In the genomic region with DNA sequence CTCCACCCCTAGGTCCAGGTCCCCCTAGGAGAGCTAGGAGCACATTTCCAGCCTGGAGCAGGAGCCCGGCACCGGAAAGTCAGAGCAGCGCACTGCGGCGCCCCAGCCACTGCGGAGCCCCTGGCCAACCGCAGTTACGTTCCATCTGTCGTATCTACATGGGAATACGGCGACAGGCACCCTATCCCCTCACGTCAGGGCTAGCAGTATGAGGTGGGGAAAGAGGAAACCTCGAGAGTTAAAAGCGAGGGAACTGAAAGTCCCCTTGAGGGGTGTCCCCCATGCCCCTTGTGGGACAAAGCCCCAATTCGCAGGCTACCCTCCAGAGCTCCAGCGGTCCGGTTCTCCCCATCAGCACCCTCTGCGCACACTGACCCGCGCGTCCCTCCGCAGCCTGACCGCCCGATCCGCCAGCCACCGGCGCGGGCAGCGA, we compare ENCODE assay signal across 8 cellular contexts. TPM values are rescaled to one million over a fixed set of nuclear protein-coding genes. Genes with fewer than 3 reads are reported as not detected.
A peak's percentile ranks its signal among the peaks of the same experiment; 100 is the strongest.
DNase-seq lines count a peak whose midpoint lies in the region; ATAC-seq, FAIRE-seq and TF ChIP-seq lines count a peak whose summit lies in the region.

No MANE protein-coding gene starts in this region.

- peak; percentile 16 for ATAC-seq in HG03520 (IDR thresholded peaks at IDR 0.05; ENCODE audit: unreplicated experiment)
- ATAC-seq in naive thymus-derived CD4-positive, alpha-beta T cell: peak; percentile 30

- peaks cover 14% of the 10 kb centered on the region for H3K4me1 Mint-ChIP-seq in activated CD4-positive, alpha-beta T cell treated with anti-CD3 and anti-CD28 coated beads, Interleukin-2, amount 10 ng/mL, durations not matched to agents 24 days and 14 days
- peaks cover 17% of the 10 kb centered on the region for H3K4me1 Mint-ChIP-seq in activated CD4-positive, alpha-beta T cell treated with anti-CD3 and anti-CD28 coated beads, Interleukin-2, amount 10 ng/mL, durations not matched to agents 7 days and 5 days
- peaks cover 10 to 18% (median 15%) of the 10 kb centered on the region in 7 donors for H3K4me1 Mint-ChIP-seq in naive thymus-derived CD4-positive, alpha-beta T cell

- peak overlapping the region; percentile 69 for H3K4me3 Mint-ChIP-seq in activated CD4-positive, alpha-beta T cell treated with anti-CD3 and anti-CD28 coated beads, Interleukin-2, amount 10 ng/mL, durations not matched to agents 24 days and 14 days
- H3K4me3 Mint-ChIP-seq in activated CD4-positive, alpha-beta T cell treated with anti-CD3 and anti-CD28 coated beads, Interleukin-2, amount 10 ng/mL, durations not matched to agents 7 days and 5 days: peak overlapping the region; percentile 34
- peak overlapping the region; percentile 35 to 75 (median 64) for H3K4me3 Mint-ChIP-seq in naive thymus-derived CD4-positive, alpha-beta T cell

- H3K27ac ChIP-seq in esophagus squamous epithelium: peak overlapping the region in 1 of 4 donors; percentile 33
- H3K27ac ChIP-seq in naive thymus-derived CD4-positive, alpha-beta T cell (ENCODE audit: low read depth, low read length): no peak overlapping the region

- H3K27me3 ChIP-seq in esophagus squamous epithelium: peaks cover 0 to 81% (median 2%) of the 10 kb centered on the region in 4 donors
- H3K27me3 ChIP-seq in naive thymus-derived CD4-positive, alpha-beta T cell (ENCODE audit: control insufficient read depth in 2 of 2, insufficient read depth in 2 of 2, low read length in 2 of 2): peaks cover 0 to 3% of the 10 kb centered on the region in 2 donors

- peaks cover 8 to 24% (median 15%) of the 10 kb centered on the region in 3 donors for H3K4me1 ChIP-seq in esophagus squamous epithelium
- peaks cover 6 to 18% of the 10 kb centered on the region in 2 donors for H3K4me1 ChIP-seq in naive thymus-derived CD4-positive, alpha-beta T cell (ENCODE audit: control insufficient read depth in 2 of 2, insufficient read depth in 2 of 2, low read length in 2 of 2)

- H3K9me3 ChIP-seq in esophagus squamous epithelium: no peaks in the 10 kb centered on the region
- H3K9me3 ChIP-seq in naive thymus-derived CD4-positive, alpha-beta T cell (ENCODE audit: control insufficient read depth in 2 of 3, low read length in 3 of 3): no peaks in the 10 kb centered on the region

- no peak for TF ChIP-seq CTCF in esophagus squamous epithelium (IDR thresholded peaks at IDR 0.05)

- POLR2A ChIA-PET in activated CD4-positive, alpha-beta T cell treated with anti-CD3 and anti-CD28 coated beads, Interleukin-2, amount 10 ng/mL, durations not matched to agents 7 days and 5 days (lab: Charles Lee): no interaction called here
- POLR2A ChIA-PET in naive thymus-derived CD4-positive, alpha-beta T cell (lab: Charles Lee): no interaction called here

- 0 to 3% methylated on average over 2 to 11 of the region's 29 CpGs for WGBS in esophagus squamous epithelium, 2 donors

- CTCF ChIA-PET in activated CD4-positive, alpha-beta T cell treated with anti-CD3 and anti-CD28 coated beads, Interleukin-2, amount 10 ng/mL, durations not matched to agents 7 days and 5 days (lab: Charles Lee): no interaction called here
- CTCF ChIA-PET in naive thymus-derived CD4-positive, alpha-beta T cell (lab: Charles Lee): no interaction called here

- peak; percentile 64 for DNase-seq in activated CD4-positive, alpha-beta T cell treated with anti-CD3 and anti-CD28 coated beads, Interleukin-2, amount 10 ng/mL, durations not matched to agents 24 days and 14 days
- no peak for DNase-seq in activated CD4-positive, alpha-beta T cell treated with anti-CD3 and anti-CD28 coated beads, Interleukin-2, amount 50 U/mL, for 1 hour
- no peak for DNase-seq in activated CD4-positive, alpha-beta T cell treated with anti-CD3 and anti-CD28 coated beads, Interleukin-2, amount 10 ng/mL, durations not matched to agents 7 days and 5 days
- no peak for DNase-seq in esophagus squamous epithelium (lab: John Stamatoyannopoulos, UW)
- DNase-seq in naive thymus-derived CD4-positive, alpha-beta T cell: peak in 3 of 9 donors; percentile 5 to 24 (median 6)
- DNase-seq in RCC 7860 (ENCODE audit: low spot score): no peak
- DNase-seq in NCI-H774 (lab: John Stamatoyannopoulos, UW): no peak

- peak overlapping the region; percentile 41 to 73 (median 54) for H3K4me3 ChIP-seq in esophagus squamous epithelium
- H3K4me3 ChIP-seq in naive thymus-derived CD4-positive, alpha-beta T cell (ENCODE audit: low read length): peak overlapping the region; percentile 47

- H3K9me3 Mint-ChIP-seq in activated CD4-positive, alpha-beta T cell treated with anti-CD3 and anti-CD28 coated beads, Interleukin-2, amount 10 ng/mL, durations not matched to agents 24 days and 14 days: peaks cover 4% of the 10 kb centered on the region
- H3K9me3 Mint-ChIP-seq in activated CD4-positive, alpha-beta T cell treated with anti-CD3 and anti-CD28 coated beads, Interleukin-2, amount 10 ng/mL, durations not matched to agents 7 days and 5 days: no peaks in the 10 kb centered on the region
- H3K9me3 Mint-ChIP-seq in naive thymus-derived CD4-positive, alpha-beta T cell: peaks cover 0 to 3% (median 0%) of the 10 kb centered on the region in 11 donors

- no peak for FAIRE-seq in RCC 7860 (lab: Jason Lieb, UNC)

- TF ChIP-seq POLR2A in esophagus squamous epithelium (IDR thresholded peaks at IDR 0.05): no peak

- H3K27me3 Mint-ChIP-seq in activated CD4-positive, alpha-beta T cell treated with anti-CD3 and anti-CD28 coated beads, Interleukin-2, amount 10 ng/mL, durations not matched to agents 24 days and 14 days: peaks cover 71% of the 10 kb centered on the region
- peaks cover 79% of the 10 kb centered on the region for H3K27me3 Mint-ChIP-seq in activated CD4-positive, alpha-beta T cell treated with anti-CD3 and anti-CD28 coated beads, Interleukin-2, amount 10 ng/mL, durations not matched to agents 7 days and 5 days
- H3K27me3 Mint-ChIP-seq in naive thymus-derived CD4-positive, alpha-beta T cell: peaks cover 62 to 83% (median 70%) of the 10 kb centered on the region in 5 donors

- no peaks in the 10 kb centered on the region for H3K36me3 ChIP-seq in esophagus squamous epithelium
- H3K36me3 ChIP-seq in naive thymus-derived CD4-positive, alpha-beta T cell (ENCODE audit: control insufficient read depth in 2 of 3, insufficient read depth in 3 of 3, low read length in 3 of 3): no peaks in the 10 kb centered on the region

- intact Hi-C loops in activated CD4-positive, alpha-beta T cell treated with anti-CD3 and anti-CD28 coated beads, Interleukin-2, amount 10 ng/mL, durations not matched to agents 24 days and 14 days (cut with micrococcal nuclease): loop anchor here (2.0 to 10.0 kb wide), 3 partner anchors 80 to 564 kb away; partner anchors contain the start of gene SMG7
- intact Hi-C loops in esophagus squamous epithelium (cut with DNase I): no loop called here
- intact Hi-C loops in naive thymus-derived CD4-positive, alpha-beta T cell (cut with micrococcal nuclease): loop anchor here in 1 of 2 donors (5.0 kb wide), 2 partner anchors 79 to 384 kb away; partner anchors contain the start of gene APOBEC4

- H3K36me3 Mint-ChIP-seq in activated CD4-positive, alpha-beta T cell treated with anti-CD3 and anti-CD28 coated beads, Interleukin-2, amount 10 ng/mL, durations not matched to agents 24 days and 14 days (ENCODE audit: low read depth): no peaks in the 10 kb centered on the region
- no peaks in the 10 kb centered on the region for H3K36me3 Mint-ChIP-seq in activated CD4-positive, alpha-beta T cell treated with anti-CD3 and anti-CD28 coated beads, Interleukin-2, amount 10 ng/mL, durations not matched to agents 7 days and 5 days (ENCODE audit: low read depth)
- H3K36me3 Mint-ChIP-seq in naive thymus-derived CD4-positive, alpha-beta T cell: peaks cover 0 to 6% (median 5%) of the 10 kb centered on the region in 5 donors

- H3K27ac Mint-ChIP-seq in activated CD4-positive, alpha-beta T cell treated with anti-CD3 and anti-CD28 coated beads, Interleukin-2, amount 10 ng/mL, durations not matched to agents 24 days and 14 days: no peak overlapping the region
- no peak overlapping the region for H3K27ac Mint-ChIP-seq in activated CD4-positive, alpha-beta T cell treated with anti-CD3 and anti-CD28 coated beads, Interleukin-2, amount 10 ng/mL, durations not matched to agents 7 days and 5 days
- H3K27ac Mint-ChIP-seq in naive thymus-derived CD4-positive, alpha-beta T cell: no peak overlapping the region

RNA-seq across cellular contexts. Expression of gene COLGALT2, which starts 1.0 kb away (rescaled TPM):
- total RNA-seq in activated CD4-positive, alpha-beta T cell treated with anti-CD3 and anti-CD28 coated beads, Interleukin-2, amount 10 ng/mL, durations not matched to agents 24 days and 14 days: 1.3 and 1.7 TPM in 2 replicates
- total RNA-seq in activated CD4-positive, alpha-beta T cell treated with anti-CD3 and anti-CD28 coated beads, Interleukin-2, amount 10 ng/mL, durations not matched to agents 7 days and 5 days: under 1 TPM; 0.35 to 0.37 TPM
- total RNA-seq in esophagus squamous epithelium: 1 to 10 TPM in 1 of 4 donors, under 1 TPM in 3; 0.31 to 1.1 (median 0.66) TPM
- total RNA-seq in naive thymus-derived CD4-positive, alpha-beta T cell: 1 to 10 TPM in 2 of 5 experiments, under 1 TPM in 3; 0.19 to 2.4 (median 0.30) TPM
- polyA plus RNA-seq in naive thymus-derived CD4-positive, alpha-beta T cell: under 1 TPM in 1 of 2 donors, not detected in 1; 0.17 TPM

RNA-seq across cellular contexts. Expression of gene TSEN15, which starts 15.0 kb away (rescaled TPM):
- 44.9 and 48.3 TPM in 2 replicates for total RNA-seq in activated CD4-positive, alpha-beta T cell treated with anti-CD3 and anti-CD28 coated beads, Interleukin-2, amount 10 ng/mL, durations not matched to agents 24 days and 14 days
- 10 to 100 TPM; 44.1 to 48.9 TPM for total RNA-seq in activated CD4-positive, alpha-beta T cell treated with anti-CD3 and anti-CD28 coated beads, Interleukin-2, amount 10 ng/mL, durations not matched to agents 7 days and 5 days
- total RNA-seq in esophagus squamous epithelium: 10 to 100 TPM; 16.5 to 25.4 (median 22.0) TPM
- 10 to 100 TPM; 12.7 to 48.9 (median 31.1) TPM for total RNA-seq in naive thymus-derived CD4-positive, alpha-beta T cell
- 10 to 100 TPM; 31.6 to 52.4 TPM for polyA plus RNA-seq in naive thymus-derived CD4-positive, alpha-beta T cell
